In the genomic region with DNA sequence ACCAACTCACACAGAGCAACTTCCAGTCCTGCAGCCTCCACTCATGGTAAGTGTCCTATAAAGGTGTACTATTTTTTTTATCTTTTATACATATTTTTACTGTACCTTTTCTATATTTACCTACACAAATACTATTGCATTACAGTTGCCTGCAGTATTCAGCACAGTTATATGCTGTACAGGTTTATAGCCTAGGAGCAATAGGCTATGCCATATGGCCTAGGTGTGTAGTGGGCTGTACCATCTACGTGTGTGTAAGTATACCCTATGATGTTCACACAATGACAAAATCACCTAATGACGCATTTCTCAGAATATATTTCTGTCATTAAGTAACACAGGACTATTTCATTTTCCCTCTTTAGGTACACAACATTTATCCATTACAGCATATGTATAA, we compare ENCODE assay signal across 34 cellular contexts. TPM values are rescaled to one million over a fixed set of nuclear protein-coding genes. Genes with fewer than 3 reads are reported as not detected.
"Had no signal": no experiment of that assay in that cellular context is flagged by ENCODE, and none has a peak within 500 bp of the region (broad histone marks: within the 10 kb centered on the region; RNA-seq: fewer than 3 reads in every experiment).

No MANE protein-coding gene starts in this region.

- H3K9me3 ChIP-seq: adrenal gland, body of pancreas, breast epithelium had no signal

- H3K4me1 ChIP-seq: adrenal gland, breast epithelium had no signal

- H3K4me3 ChIP-seq: adrenal gland, body of pancreas, breast epithelium had no signal

- H3K36me3 ChIP-seq: adrenal gland, brain microvascular endothelial cell, breast epithelium had no signal

- H3K27ac ChIP-seq: adrenal gland, body of pancreas, brain microvascular endothelial cell, breast epithelium, VCaP had no signal

- FAIRE-seq: astrocyte, TTC549 had no signal

- ATAC-seq: activated CD8-positive, alpha-beta T cell treated with anti-CD3 and anti-CD28 coated beads for 36 hours; activated naive CD4-positive, alpha-beta T cell treated with anti-CD3 and anti-CD28 coated beads, Interleukin-2, amount 50 U/mL, for 72 hours; activated T-cell treated with anti-CD3 and anti-CD28 coated beads, Interleukin-2, amount 50 U/mL, for 4 hours; activated T-cell treated with anti-CD3 and anti-CD28 coated beads, Interleukin-2, amount 50 U/mL, for 72 hours; activated T-helper 17 cell treated with anti-CD3 and anti-CD28 coated beads, Interleukin-2, amount 50 U/mL, for 72 hours; body of pancreas had no signal

- H3K27me3 ChIP-seq: adrenal gland, body of pancreas, brain microvascular endothelial cell, breast epithelium had no signal

- DNase-seq: activated B cell treated with CpG ODN at 0.5 μM for 24 hours; activated CD4-positive, alpha-beta memory T cell treated with anti-CD3 and anti-CD28 coated beads for 36 hours; activated CD4-positive, alpha-beta T cell treated with anti-CD3 and anti-CD28 coated beads for 4 hours; activated CD4-positive, alpha-beta T cell treated with anti-CD3 and anti-CD28 coated beads, Interleukin-2, amount 10 ng/mL, durations not matched to agents 24 days and 14 days; activated CD4-positive, alpha-beta T cell treated with anti-CD3 and anti-CD28 coated beads, Interleukin-2, amount 50 U/mL, for 1 hour; activated CD4-positive, alpha-beta T cell treated with anti-CD3 and anti-CD28 coated beads, Interleukin-2, amount 50 U/mL, for 4 hours; activated CD4-positive, CD25-positive, alpha-beta regulatory T cell treated with anti-CD3 and anti-CD28 coated beads, Interleukin-2, amount 50 U/mL, for 72 hours; activated CD8-positive, alpha-beta memory T cell treated with anti-CD3 and anti-CD28 coated beads, Interleukin-2, amount 50 U/mL, for 4 hours; activated CD8-positive, alpha-beta T cell treated with anti-CD3 and anti-CD28 coated beads for 36 hours; activated effector memory CD4-positive, alpha-beta T cell treated with anti-CD3 and anti-CD28 coated beads, Interleukin-2, amount 50 U/mL, for 16 hours; activated gamma-delta T cell treated with Interleukin-2 at 50 U/mL for 16 hours; activated naive CD4-positive, alpha-beta T cell; activated naive CD4-positive, alpha-beta T cell treated with anti-CD3 and anti-CD28 coated beads for 36 hours; activated naive CD4-positive, alpha-beta T cell treated with anti-CD3 and anti-CD28 coated beads, Interleukin-2, amount 50 U/mL, for 16 hours; activated naive CD8-positive, alpha-beta T cell treated with anti-CD3 and anti-CD28 coated beads for 36 hours; activated T-cell treated with anti-CD3 and anti-CD28 coated beads for 4 hours; activated T-cell treated with anti-CD3 and anti-CD28 coated beads, Interleukin-2, amount 50 U/mL, for 1 hour; activated T-cell treated with anti-CD3 and anti-CD28 coated beads, Interleukin-2, amount 50 U/mL, for 4 hours; activated T-cell treated with anti-CD3 and anti-CD28 coated beads, Interleukin-2, amount 50 U/mL, for 72 hours; adrenal gland; amniotic stem cell; aorta; body of pancreas; brain microvascular endothelial cell; central memory CD4-positive, alpha-beta T cell; T-helper 2 cell; T-helper 9 cell had no signal

RNA-seq across cellular contexts. Expression of gene S100Z, which starts 16.7 kb away (rescaled TPM):
- total RNA-seq: activated B cell treated with CpG ODN at 0.5 μM for 24 hours, astrocyte, body of pancreas, cardiac septum had no signal
- polyA plus RNA-seq: aorta had no signal
